Comparison of ENCODE assay signal across 8 cellular contexts in the genomic region with DNA sequence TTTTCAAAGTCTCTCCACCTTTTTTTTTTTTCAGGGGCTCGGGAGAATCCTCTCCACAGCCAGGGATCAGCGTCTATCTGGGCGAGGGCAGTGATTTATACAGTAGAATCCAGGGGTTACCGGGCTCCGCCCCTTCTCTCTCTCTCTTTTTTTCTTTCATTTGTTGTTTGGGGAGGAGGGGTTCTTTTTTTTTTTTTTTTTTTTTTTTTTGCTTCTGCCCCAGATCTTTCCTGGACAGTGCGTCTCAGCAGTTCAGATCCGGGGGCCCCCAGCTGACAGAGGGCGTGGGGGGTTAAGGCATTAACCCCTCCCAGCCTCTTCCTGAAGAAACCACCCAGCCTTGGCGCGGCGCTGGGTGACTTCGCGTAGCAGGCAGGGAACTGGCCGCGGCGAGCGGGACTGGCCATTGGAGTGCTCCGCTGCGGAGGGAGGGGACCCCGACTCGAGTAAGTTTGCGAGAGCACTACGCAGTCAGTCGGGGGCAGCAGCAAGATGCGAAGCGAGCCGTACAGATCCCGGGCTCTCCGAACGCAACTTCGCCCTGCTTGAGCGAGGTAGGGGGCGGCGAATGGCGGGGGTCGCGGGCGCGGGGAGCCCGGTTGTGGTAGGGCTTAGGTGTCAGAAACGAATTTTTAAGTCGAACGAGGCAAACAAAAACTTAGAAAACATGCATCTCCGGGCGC. TPM values are rescaled to one million over a fixed set of nuclear protein-coding genes. Genes with fewer than 3 reads are reported as not detected.
A peak's percentile ranks its signal among the peaks of the same experiment; 100 is the strongest.
DNase-seq lines count a peak whose midpoint lies in the region; ATAC-seq and TF ChIP-seq lines count a peak whose summit lies in the region.

A gene (plus strand): TSS at position 474 of the 683 bp plus-strand sequence. CDS start 1,966 bp downstream, outside the sequence.

- H3K27ac ChIP-seq in Panc1 (ENCODE audit: low read length) = no peak within 1 kb of the TSS
- peak within 1 kb of the TSS; percentile 88 for H3K27ac ChIP-seq in thymus (ENCODE audit: low read depth)

- DNase-seq in Panc1 (ENCODE audit: low read depth, low spot score) (no peak), germinal center (ENCODE audit: low spot score) (peak; percentile 18), occipital lobe (lab: John Stamatoyannopoulos, UW) (no peak)
- DNase-seq in activated naive CD4-positive, alpha-beta T cell treated with Interleukin-2 at 50 U/mL for 16 hours = peak; percentile 79

- BruUV-seq in Panc1 (replicated peaks; lab: Mats Ljungman, UMichigan) = no TSS peak

- CTCF ChIA-PET in Panc1 (lab: Charles Lee) = no interaction called here

- H3K4me3 ChIP-seq in Panc1 (ENCODE audit: low read depth in 2 of 2, low read length in 2 of 2) (peak within 1 kb of the TSS; percentile 45 to 62), thymus (ENCODE audit: low read length) (peak within 1 kb of the TSS; percentile 79)

- in situ Hi-C loops in Panc1 (cut with HindIII; ENCODE audit: low pct_unique_long_range_greater_than_20kb, low sequenced_read_pairs) = no loop called here

- ATAC-seq in GM18861 (IDR thresholded peaks at IDR 0.05; ENCODE audit: unreplicated experiment) (peak; percentile 22), HG02943 (IDR thresholded peaks at IDR 0.05; ENCODE audit: low read depth, unreplicated experiment) (peak; percentile 22), Panc1 (0 out of 2 replicates have a peak, but pooled peaks have one; percentile 11), HG03469 (IDR thresholded peaks at IDR 0.05; ENCODE audit: unreplicated experiment) (no peak)

- H3K27me3 ChIP-seq in Panc1 (ENCODE audit: control insufficient read depth, insufficient read depth, low read length) = peaks cover 5% of the 10 kb centered on the region
- H3K27me3 ChIP-seq in thymus (ENCODE audit: control insufficient read depth, insufficient read depth) = no peaks in the 10 kb centered on the region

- intact Hi-C loops in Panc1 (cut with micrococcal nuclease; ENCODE audit: unreplicated experiment) = no loop called here

- TF ChIP-seq CTCF in Panc1 (IDR thresholded peaks at IDR 0.05) = no peak

- H3K9me3 ChIP-seq in Panc1 (ENCODE audit: control insufficient read depth, insufficient read depth, low read depth, low read length) (no peaks in the 10 kb centered on the region), thymus (ENCODE audit: control insufficient read depth) (peaks cover 1% of the 10 kb centered on the region)

- WGBS in thymus = under 1% methylated on average over 45 of the region's 45 CpGs

- H3K36me3 ChIP-seq in Panc1 (ENCODE audit: control insufficient read depth, insufficient read depth, low read length) = no peaks in the 10 kb centered on the region
- peaks cover 7% of the 10 kb centered on the region for H3K36me3 ChIP-seq in thymus (ENCODE audit: control insufficient read depth, insufficient read depth)

- H3K4me1 ChIP-seq in Panc1 (ENCODE audit: control insufficient read depth, insufficient read depth, low read length) (no peaks in the 10 kb centered on the region), thymus (ENCODE audit: control insufficient read depth, insufficient read depth, low read length) (peaks cover 8% of the 10 kb centered on the region)

- POLR2A ChIA-PET in Panc1 (lab: Charles Lee) = no interaction called here

RNA-seq across cellular contexts. Expression of the gene that starts here (rescaled TPM):
- total RNA-seq in Panc1 (2021; ENCODE audit: unreplicated experiment) (0.41 TPM), occipital lobe (21.2 TPM)
- not detected for polyA plus RNA-seq in Panc1 (2012; ENCODE audit: insufficient read length)
- polyA plus RNA-seq in thymus = 45.6 TPM

Comparison
In these comparisons a context has a peak if more than half of its experiments do, and no peak if none do; other contexts are left out.
1. RNA of the gene that starts here (total RNA-seq): 21.2 TPM in occipital lobe (single experiment); 0.41 TPM in Panc1 (single experiment); every median in the first group is over 10 times any median in the second.
2. Peak in ATAC-seq and H3K4me3 ChIP-seq in Panc1; RNA of the gene not detected or under 1 TPM.
3. DNase-seq: peak in activated naive CD4-positive, alpha-beta T cell treated with Interleukin-2 at 50 U/mL for 16 hours (single experiment) and germinal center (single experiment); none in Panc1 (single experiment) and occipital lobe (single experiment).